In genomic region chr3:14172480-14172879, GRCh38 we compare ENCODE assay signal across 22 cellular contexts.
"Had no signal": no experiment of that assay in that cellular context is flagged by ENCODE, and none has a peak within 500 bp of the region (broad histone marks: within the 10 kb centered on the region; RNA-seq: fewer than 3 reads in every experiment).

No MANE protein-coding gene starts in this region.

- H3K27ac ChIP-seq: colonic mucosa, lower lobe of right lung, neural progenitor cell, psoas muscle, sigmoid colon, stomach, thyroid gland, vagina had no signal

- H2AFZ ChIP-seq: neural progenitor cell had no signal

- H3K4me2 ChIP-seq: neural progenitor cell had no signal

- ATAC-seq: left ventricle myocardium superior; lower lobe of right lung; natural killer cell treated with Interleukin-12 subunit alpha and Interleukin-12 subunit beta and Interleukin-15 and Interleukin-18, amount 100 ng/mL, for 72 hours; psoas muscle; right cardiac atrium; stimulated activated effector memory CD8-positive, alpha-beta T cell treated with anti-CD3 and anti-CD28 coated beads, Interleukin-12 subunit alpha, Interleukin-12 subunit beta, amount 100 ng/mL, for 72 hours had no signal

- H3K27me3 ChIP-seq: colonic mucosa, neural progenitor cell, sigmoid colon, stomach, thyroid gland, vagina had no signal

- H3K27ac Mint-ChIP-seq: dendritic cell treated with granulocyte-macrophage colony-stimulating factor and Interleukin-4, amounts not matched to agents 40 ng/mL and 50 ng/mL, for 4 days; neural progenitor cell; stimulated activated effector memory CD8-positive, alpha-beta T cell treated with anti-CD3 and anti-CD28 coated beads, Interleukin-12 subunit alpha, Interleukin-12 subunit beta, amount 100 ng/mL, for 72 hours had no signal

- H3K4me3 ChIP-seq: colonic mucosa, lower lobe of right lung, neural progenitor cell, psoas muscle, sigmoid colon, stomach, thyroid gland, vagina had no signal

- H3K27me3 Mint-ChIP-seq: dendritic cell treated with granulocyte-macrophage colony-stimulating factor and Interleukin-4, amounts not matched to agents 40 ng/mL and 50 ng/mL, for 4 days; naive B cell; natural killer cell treated with Interleukin-12 subunit alpha and Interleukin-12 subunit beta and Interleukin-15 and Interleukin-18, amount 100 ng/mL, for 72 hours had no signal

- H3K9me3 ChIP-seq: colonic mucosa, lower lobe of right lung, psoas muscle, sigmoid colon, stomach, thyroid gland, vagina had no signal

- H3K4me3 Mint-ChIP-seq: dendritic cell treated with granulocyte-macrophage colony-stimulating factor and Interleukin-4, amounts not matched to agents 40 ng/mL and 50 ng/mL, for 4 days; immature natural killer cell; naive B cell; natural killer cell treated with Interleukin-12 subunit alpha and Interleukin-12 subunit beta and Interleukin-15 and Interleukin-18, amount 100 ng/mL, for 72 hours; neural progenitor cell; stimulated activated effector memory CD8-positive, alpha-beta T cell treated with anti-CD3 and anti-CD28 coated beads, Interleukin-12 subunit alpha, Interleukin-12 subunit beta, amount 100 ng/mL, for 72 hours had no signal

- DNase-seq: colonic mucosa; effector CD8-positive, alpha-beta T cell; hypothalamus; immature natural killer cell; islet precursor cell; left ventricle myocardium superior; lower lobe of right lung; naive B cell; psoas muscle; right cardiac atrium; sigmoid colon; stimulated activated CD4-positive, alpha-beta T cell treated with anti-CD3 and anti-CD28 coated beads, Interleukin-2, amount 100 ng/mL, for 24 hours; stimulated activated CD4-positive, alpha-beta T cell treated with anti-CD3 and anti-CD28 coated beads, Interleukin-4, amount 100 ng/mL, for 24 hours; stimulated activated naive CD4-positive, alpha-beta T cell treated with Interleukin-2 at 50 U/mL for 16 hours; stomach; thyroid gland had no signal

- H3K9me3 Mint-ChIP-seq: dendritic cell treated with granulocyte-macrophage colony-stimulating factor and Interleukin-4, amounts not matched to agents 40 ng/mL and 50 ng/mL, for 4 days; immature natural killer cell; naive B cell; natural killer cell treated with Interleukin-12 subunit alpha and Interleukin-12 subunit beta and Interleukin-15 and Interleukin-18, amount 100 ng/mL, for 72 hours; neural progenitor cell; stimulated activated effector memory CD8-positive, alpha-beta T cell treated with anti-CD3 and anti-CD28 coated beads, Interleukin-12 subunit alpha, Interleukin-12 subunit beta, amount 100 ng/mL, for 72 hours had no signal

- H3K9ac ChIP-seq: neural progenitor cell had no signal

- FAIRE-seq: frontal cortex had no signal
